In the genomic region with DNA sequence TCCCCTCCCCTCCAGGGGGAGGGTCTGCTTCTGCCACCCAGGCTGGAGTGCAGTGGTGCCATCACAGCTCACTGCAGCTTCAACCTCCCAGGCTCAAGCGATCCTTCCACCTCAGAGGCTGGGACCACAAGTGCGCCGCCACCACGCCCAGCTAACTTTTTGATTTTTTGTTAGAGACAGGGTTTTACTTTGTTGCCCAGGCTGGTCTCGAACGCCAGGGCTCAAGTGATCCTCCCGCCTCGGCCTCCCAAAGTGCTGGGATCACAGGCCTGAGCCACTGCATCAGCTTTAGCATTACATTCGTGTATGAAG, we compare ENCODE assay signal across 14 cellular contexts. TPM values are rescaled to one million over a fixed set of nuclear protein-coding genes. Genes with fewer than 3 reads are reported as not detected.
DNase-seq lines count a peak whose midpoint lies in the region; ATAC-seq and TF ChIP-seq lines count a peak whose summit lies in the region.
"Not testable (repeated sequence)": the region's sequence is repeated elsewhere in the genome, so short reads cannot be mapped to it uniquely, and the experiment has no call there.
"Had no signal": no experiment of that assay in that cellular context is flagged by ENCODE, and none has a peak within 500 bp of the region (broad histone marks: within the 10 kb centered on the region; RNA-seq: fewer than 3 reads in every experiment).

No MANE protein-coding gene starts in this region.

- not testable (repeated sequence) for ATAC-seq in DND-41 (ENCODE audit: insufficient read depth, low read depth); activated CD8-positive, alpha-beta T cell treated with anti-CD3 and anti-CD28 coated beads, Interleukin-2, amount 10 ng/mL, durations not matched to agents 7 days and 5 days; naive thymus-derived CD4-positive, alpha-beta T cell; upper lobe of left lung (ENCODE audit: low FRiP score in 2 of 2)

- not testable (repeated sequence) for H3K9ac ChIP-seq in DND-41 (ENCODE audit: low read depth, low read length); skeletal muscle tissue (ENCODE audit: low read depth in 1 of 3, low read length in 3 of 3)

- not testable (repeated sequence) for TF ChIP-seq EP300 in upper lobe of left lung (IDR thresholded peaks at IDR 0.05)

- not testable (repeated sequence) for BruUV-seq in OCI-LY7 (replicated peaks; lab: Mats Ljungman, UMichigan); MCF 10A (replicated peaks; lab: Mats Ljungman, UMichigan)

- H2AFZ ChIP-seq in DND-41 (ENCODE audit: low read depth, low read length) (peak overlapping the region; percentile 78), OCI-LY7 (ENCODE audit: low read length) (peak overlapping the region; percentile 82; the same call in 1 of the 2 replicates)

- not testable (repeated sequence) for TF ChIP-seq POLR2A in upper lobe of left lung (IDR thresholded peaks at IDR 0.05)

- not testable (repeated sequence) for H3K9me3 ChIP-seq in DND-41 (ENCODE audit: insufficient read depth, low read length, severe bottlenecking); OCI-LY7 (ENCODE audit: low read length); left ventricle myocardium inferior (replicated peaks); naive thymus-derived CD4-positive, alpha-beta T cell (ENCODE audit: control insufficient read depth in 2 of 3, low read length in 3 of 3); skeletal muscle tissue (ENCODE audit: control insufficient read depth in 3 of 3, low read length in 3 of 3); upper lobe of left lung

- peaks cover 27% of the 10 kb centered on the region for H3K4me1 ChIP-seq in DND-41 (ENCODE audit: insufficient read depth, low read length)
- not testable (repeated sequence) for H3K4me1 ChIP-seq in OCI-LY7 (ENCODE audit: insufficient read depth, low read length, poor library complexity, severe bottlenecking)
- peaks cover 45% of the 10 kb centered on the region for H3K4me1 ChIP-seq in left ventricle myocardium inferior
- peaks cover 4 to 10% of the 10 kb centered on the region in 2 donors for H3K4me1 ChIP-seq in naive thymus-derived CD4-positive, alpha-beta T cell (ENCODE audit: control insufficient read depth in 2 of 2, insufficient read depth in 2 of 2, low read length in 2 of 2)
- peaks cover 19 to 26% (median 21%) of the 10 kb centered on the region in 3 donors for H3K4me1 ChIP-seq in skeletal muscle tissue (ENCODE audit: control insufficient read depth in 3 of 3, insufficient read depth in 3 of 3, low read length in 3 of 3)
- peaks cover 14 to 24% (median 19%) of the 10 kb centered on the region in 4 donors for H3K4me1 ChIP-seq in upper lobe of left lung

- intact Hi-C loops in OCI-LY7 (cut with micrococcal nuclease; ENCODE audit: unreplicated experiment); left ventricle myocardium inferior (cut with micrococcal nuclease): not testable (repeated sequence)
- intact Hi-C loops in MCF 10A (cut with micrococcal nuclease) = loop anchor here (5.0 kb wide), 2 partner anchors 75 to 520 kb away; a partner anchor contains a TSS
- intact Hi-C loops in naive thymus-derived CD4-positive, alpha-beta T cell (cut with micrococcal nuclease) = loop anchor here in 1 of 2 donors (1.0 kb wide), 1 partner anchor 225 kb away; no protein-coding TSS in a partner anchor

- peaks cover 21% of the 10 kb centered on the region for H3K4me1 Mint-ChIP-seq in activated CD8-positive, alpha-beta T cell treated with anti-CD3 and anti-CD28 coated beads, Interleukin-2, amount 10 ng/mL, durations not matched to agents 7 days and 5 days (ENCODE audit: low read depth)
- peaks cover 18% of the 10 kb centered on the region for H3K4me1 Mint-ChIP-seq in MCF 10A (ENCODE audit: insufficient read depth, unreplicated experiment)
- peaks cover 10 to 54% (median 42%) of the 10 kb centered on the region in 7 donors for H3K4me1 Mint-ChIP-seq in naive thymus-derived CD4-positive, alpha-beta T cell

- not testable (repeated sequence) for H3K4me3 ChIP-seq in DND-41 (ENCODE audit: low read depth in 1 of 2, low read length in 2 of 2); OCI-LY7 (ENCODE audit: low read depth, low read length, poor library complexity, severe bottlenecking); naive thymus-derived CD4-positive, alpha-beta T cell (ENCODE audit: low read length); skeletal muscle tissue (ENCODE audit: low read length in 3 of 3); upper lobe of left lung
- peak overlapping the region; percentile 83 for H3K4me3 ChIP-seq in left ventricle myocardium inferior

- TF ChIP-seq CTCF in DND-41 (IDR thresholded peaks at IDR 0.05; ENCODE audit: borderline replicate concordance, extremely low read depth, low read length, poor library complexity, severe bottlenecking); OCI-LY7 (conservative IDR thresholded peaks at IDR 0.05; ENCODE audit: low read length); MCF 10A (IDR thresholded peaks at IDR 0.05; ENCODE audit: unreplicated experiment); left ventricle myocardium inferior (IDR thresholded peaks at IDR 0.05; ENCODE audit: borderline replicate concordance); upper lobe of left lung (IDR thresholded peaks at IDR 0.05): not testable (repeated sequence)

- CTCF ChIA-PET in OCI-LY7 (lab: Charles Lee; ENCODE audit: unreplicated experiment) = not testable (repeated sequence)
- CTCF ChIA-PET in activated CD8-positive, alpha-beta T cell treated with anti-CD3 and anti-CD28 coated beads, Interleukin-2, amount 10 ng/mL, durations not matched to agents 7 days and 5 days (lab: Charles Lee) = interaction anchor here (1.0 to 2.7 kb wide), 11 partner anchors 9 to 448 kb away, joined by 3 to 21 read pairs (median 6); no protein-coding TSS in a partner anchor
- CTCF ChIA-PET in MCF 10A (lab: Yijun Ruan, JAX) = interaction anchor here (0.6 to 2.6 kb wide), 10 partner anchors 8 to 499 kb away, joined by 3 to 7 read pairs (median 5); no protein-coding TSS in a partner anchor
- CTCF ChIA-PET in naive thymus-derived CD4-positive, alpha-beta T cell (lab: Charles Lee) = interaction anchor here (0.9 to 3.6 kb wide), 5 partner anchors 9 to 895 kb away, joined by 3 to 25 read pairs (median 3); no protein-coding TSS in a partner anchor

- H3K27ac ChIP-seq in DND-41 (ENCODE audit: low read length) = peak overlapping the region; percentile 29; the same call in 1 of the 2 replicates
- H3K27ac ChIP-seq in OCI-LY7 (ENCODE audit: low read depth, low read length, poor library complexity, severe bottlenecking) = not testable (repeated sequence)
- H3K27ac ChIP-seq in left ventricle myocardium inferior (replicated peaks) = peak overlapping the region; percentile 93
- peak overlapping the region; percentile 33 for H3K27ac ChIP-seq in naive thymus-derived CD4-positive, alpha-beta T cell (ENCODE audit: low read depth, low read length)
- peak overlapping the region; percentile 86 for H3K27ac ChIP-seq in skeletal muscle tissue (ENCODE audit: low read depth, low read length)
- peak overlapping the region; percentile 92 to 98 (median 93) for H3K27ac ChIP-seq in upper lobe of left lung

- H3K27ac Mint-ChIP-seq in activated CD8-positive, alpha-beta T cell treated with anti-CD3 and anti-CD28 coated beads, Interleukin-2, amount 10 ng/mL, durations not matched to agents 7 days and 5 days = not testable (repeated sequence)
- H3K27ac Mint-ChIP-seq in MCF 10A (ENCODE audit: low read depth, unreplicated experiment) = peak overlapping the region; percentile 93
- peak overlapping the region in 6 of 9 donors; percentile 17 to 89 (median 76) for H3K27ac Mint-ChIP-seq in naive thymus-derived CD4-positive, alpha-beta T cell

- not testable (repeated sequence) for H3K36me3 Mint-ChIP-seq in activated CD8-positive, alpha-beta T cell treated with anti-CD3 and anti-CD28 coated beads, Interleukin-2, amount 10 ng/mL, durations not matched to agents 7 days and 5 days (ENCODE audit: low read depth); MCF 10A (ENCODE audit: insufficient read depth, unreplicated experiment); naive thymus-derived CD4-positive, alpha-beta T cell

- H3K4me2 ChIP-seq in DND-41 (ENCODE audit: insufficient read depth, low read length); OCI-LY7 (ENCODE audit: low read length): not testable (repeated sequence)

- not testable (repeated sequence) for H3K36me3 ChIP-seq in DND-41 (ENCODE audit: insufficient read depth, low read length); OCI-LY7 (ENCODE audit: insufficient read depth, low read length); left ventricle myocardium inferior; naive thymus-derived CD4-positive, alpha-beta T cell (ENCODE audit: control insufficient read depth in 2 of 3, insufficient read depth in 3 of 3, low read length in 3 of 3); skeletal muscle tissue (ENCODE audit: control insufficient read depth in 3 of 3, insufficient read depth in 3 of 3, low read length in 3 of 3); upper lobe of left lung

- H3K9me2 ChIP-seq in OCI-LY7 (ENCODE audit: insufficient read depth, low read length) = not testable (repeated sequence)

- peaks cover 12% of the 10 kb centered on the region; the same call in 1 of the 2 replicates for H4K20me1 ChIP-seq in DND-41 (ENCODE audit: insufficient read depth, low read length)
- not testable (repeated sequence) for H4K20me1 ChIP-seq in OCI-LY7 (ENCODE audit: insufficient read depth, low read length)

- H3K27me3 Mint-ChIP-seq in activated CD8-positive, alpha-beta T cell treated with anti-CD3 and anti-CD28 coated beads, Interleukin-2, amount 10 ng/mL, durations not matched to agents 7 days and 5 days (ENCODE audit: low read depth); MCF 10A (ENCODE audit: insufficient read depth, unreplicated experiment); naive thymus-derived CD4-positive, alpha-beta T cell: not testable (repeated sequence)

- 97 to 98% methylated on average over 9 of the region's 9 CpGs for WGBS in upper lobe of left lung, 2 donors

- not testable (repeated sequence) for H3K9me3 Mint-ChIP-seq in activated CD8-positive, alpha-beta T cell treated with anti-CD3 and anti-CD28 coated beads, Interleukin-2, amount 10 ng/mL, durations not matched to agents 7 days and 5 days (ENCODE audit: insufficient read depth); MCF 10A (ENCODE audit: unreplicated experiment); naive thymus-derived CD4-positive, alpha-beta T cell

- POLR2A ChIA-PET in OCI-LY7 (lab: Charles Lee) (interaction anchor here (0.9 to 1.4 kb wide), 3 partner anchors 8 to 11 kb away, joined by 4 to 5 read pairs (median 4); no protein-coding TSS in a partner anchor), MCF 10A (lab: Yijun Ruan, JAX) (interaction anchor here (0.6 to 2.8 kb wide), 8 partner anchors 9 to 468 kb away, joined by 3 to 31 read pairs (median 4); no protein-coding TSS in a partner anchor)
- POLR2A ChIA-PET in activated CD8-positive, alpha-beta T cell treated with anti-CD3 and anti-CD28 coated beads, Interleukin-2, amount 10 ng/mL, durations not matched to agents 7 days and 5 days (lab: Charles Lee) = interaction anchor here (0.6 to 1.9 kb wide), 3 partner anchors 9 to 19 kb away, joined by 3 to 6 read pairs (median 3); no protein-coding TSS in a partner anchor
- POLR2A ChIA-PET in naive thymus-derived CD4-positive, alpha-beta T cell (lab: Charles Lee) = interaction anchor here (1.3 to 1.7 kb wide), 2 partner anchors 9 to 934 kb away, joined by 4 to 9 read pairs; a partner anchor contains a TSS

- peak overlapping the region; percentile 16 for H3K4me3 Mint-ChIP-seq in activated CD8-positive, alpha-beta T cell treated with anti-CD3 and anti-CD28 coated beads, Interleukin-2, amount 10 ng/mL, durations not matched to agents 7 days and 5 days
- H3K4me3 Mint-ChIP-seq in MCF 10A (ENCODE audit: unreplicated experiment) = not testable (repeated sequence)
- peak overlapping the region in 9 of 10 donors; percentile 18 to 97 (median 47) for H3K4me3 Mint-ChIP-seq in naive thymus-derived CD4-positive, alpha-beta T cell

- DNase-seq in DND-41 (peak; percentile 35), upper lobe of left lung (peak in 1 of 2 donors; percentile 33)
- not testable (repeated sequence) for DNase-seq in OCI-LY7 (ENCODE audit: low spot score); activated CD8-positive, alpha-beta T cell treated with anti-CD3 and anti-CD28 coated beads, Interleukin-2, amount 10 ng/mL, durations not matched to agents 7 days and 5 days; MCF 10A (ENCODE audit: unreplicated experiment); left ventricle myocardium inferior
- peak in 1 of 9 donors; percentile 18 for DNase-seq in naive thymus-derived CD4-positive, alpha-beta T cell

- not testable (repeated sequence) for H3K27me3 ChIP-seq in DND-41 (ENCODE audit: insufficient read depth, low read length, poor library complexity); left ventricle myocardium inferior (ENCODE audit: low read depth); naive thymus-derived CD4-positive, alpha-beta T cell (ENCODE audit: control insufficient read depth in 2 of 2, insufficient read depth in 2 of 2, low read length in 2 of 2); skeletal muscle tissue (ENCODE audit: control insufficient read depth in 3 of 3, insufficient read depth in 3 of 3, low read length in 3 of 3); upper lobe of left lung

- peaks cover 43% of the 10 kb centered on the region for H3K79me2 ChIP-seq in DND-41 (ENCODE audit: insufficient read depth, low read length)
- not testable (repeated sequence) for H3K79me2 ChIP-seq in OCI-LY7 (ENCODE audit: insufficient read depth, low read depth, low read length)

RNA-seq across cellular contexts. Expression of a gene that starts 0.6 kb away (rescaled TPM):
- total RNA-seq in OCI-LY7 (2014; rRNA removed; shearing (Covaris generic)) = 1.9 and 3.3 TPM in 2 replicates
- total RNA-seq in OCI-LY7 (2022) = 5.5 and 7.0 TPM in 2 replicates
- 10 to 100 TPM; 12.6 to 14.1 TPM for total RNA-seq in activated CD8-positive, alpha-beta T cell treated with anti-CD3 and anti-CD28 coated beads, Interleukin-2, amount 10 ng/mL, durations not matched to agents 7 days and 5 days
- total RNA-seq in MCF 10A (2022) = 22.7 and 27.2 TPM in 2 replicates
- 38.2 TPM for total RNA-seq in left ventricle myocardium inferior
- total RNA-seq in naive thymus-derived CD4-positive, alpha-beta T cell = 10 to 100 TPM; 10.5 to 19.4 (median 13.8) TPM
- 1 to 10 TPM; 6.8 to 8.6 TPM for polyA plus RNA-seq in naive thymus-derived CD4-positive, alpha-beta T cell
- total RNA-seq in skeletal muscle tissue = 90.3 TPM
- 10 to 100 TPM; 17.8 to 40.1 (median 26.5) TPM for total RNA-seq in upper lobe of left lung

RNA-seq across cellular contexts. Expression of a gene that starts 32.5 kb away (rescaled TPM):
- total RNA-seq in OCI-LY7 (2014; rRNA removed; shearing (Covaris generic)) = not detected in 2 replicates
- not detected in 2 replicates for total RNA-seq in OCI-LY7 (2022)
- not detected for total RNA-seq in activated CD8-positive, alpha-beta T cell treated with anti-CD3 and anti-CD28 coated beads, Interleukin-2, amount 10 ng/mL, durations not matched to agents 7 days and 5 days
- not detected in 2 replicates for total RNA-seq in MCF 10A (2022)
- not detected for total RNA-seq in left ventricle myocardium inferior
- total RNA-seq in naive thymus-derived CD4-positive, alpha-beta T cell = not detected
- polyA plus RNA-seq in naive thymus-derived CD4-positive, alpha-beta T cell = not detected
- total RNA-seq in skeletal muscle tissue = not detected
- not detected for total RNA-seq in upper lobe of left lung
- total RNA-seq: activated CD4-positive, alpha-beta T cell treated with anti-CD3 and anti-CD28 coated beads, Interleukin-2, amount 10 ng/mL, durations not matched to agents 7 days and 5 days; cerebellum; lung microvascular endothelial cell; occipital lobe; SK-MEL-5 had no signal

RNA-seq across cellular contexts. Expression of a gene that starts 52.1 kb away (rescaled TPM):
- not detected in 2 replicates for total RNA-seq in OCI-LY7 (2014; rRNA removed; shearing (Covaris generic))
- total RNA-seq in OCI-LY7 (2022) (not detected in 2 replicates), MCF 10A (2022) (not detected in 2 replicates), left ventricle myocardium inferior (not detected), skeletal muscle tissue (not detected), upper lobe of left lung (not detected)
- total RNA-seq in activated CD8-positive, alpha-beta T cell treated with anti-CD3 and anti-CD28 coated beads, Interleukin-2, amount 10 ng/mL, durations not matched to agents 7 days and 5 days = not detected
- total RNA-seq in naive thymus-derived CD4-positive, alpha-beta T cell = not detected
- not detected for polyA plus RNA-seq in naive thymus-derived CD4-positive, alpha-beta T cell
- total RNA-seq: activated CD4-positive, alpha-beta T cell treated with anti-CD3 and anti-CD28 coated beads, Interleukin-2, amount 10 ng/mL, durations not matched to agents 7 days and 5 days; lung microvascular endothelial cell; NCI-H460; occipital lobe; SK-MEL-5 had no signal
